ENCODE assay signal across 20 cellular contexts in the genomic region with DNA sequence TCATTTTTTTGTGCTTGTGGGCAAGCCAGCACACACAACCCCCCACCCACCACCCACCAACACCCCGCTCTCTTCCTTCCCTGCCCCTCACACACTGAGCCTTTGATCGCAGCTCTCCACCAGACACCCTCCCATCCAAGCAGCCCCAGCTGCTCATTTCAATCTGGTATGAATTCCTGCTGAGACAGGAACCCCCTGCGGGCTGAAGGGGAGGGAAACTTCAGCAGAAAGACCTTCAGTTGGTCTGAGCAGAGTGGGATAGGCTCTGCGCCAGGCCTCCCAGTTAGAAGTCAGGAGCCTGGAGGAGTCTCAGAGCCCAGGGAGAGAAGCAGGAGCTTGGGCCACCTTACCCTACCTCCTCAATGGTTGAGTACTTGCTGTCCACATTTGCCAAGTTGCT. TPM values are rescaled to one million over a fixed set of nuclear protein-coding genes. Genes with fewer than 3 reads are reported as not detected.
DNase-seq lines count a peak whose midpoint lies in the region; ATAC-seq, FAIRE-seq and TF ChIP-seq lines count a peak whose summit lies in the region.
"Had no signal": no experiment of that assay in that cellular context is flagged by ENCODE, and none has a peak within 500 bp of the region (broad histone marks: within the 10 kb centered on the region; RNA-seq: fewer than 3 reads in every experiment).

No MANE protein-coding gene starts in this region.

- H3K9me3 ChIP-seq in iPS-15b (ENCODE audit: control insufficient read depth, insufficient read depth, low read length): no peaks in the 10 kb centered on the region
- no peaks in the 10 kb centered on the region for H3K9me3 ChIP-seq in pancreas

- H3K4me1 Mint-ChIP-seq in HFFc6 (ENCODE audit: low read depth) (peaks cover 28% of the 10 kb centered on the region), WTC11 (peaks cover 41% of the 10 kb centered on the region)

- FAIRE-seq in pancreas (lab: Jason Lieb, UNC): no peak
- FAIRE-seq: kidney had no signal

- H3K36me3 ChIP-seq in iPS-15b (ENCODE audit: control insufficient read depth, insufficient read depth, low read length): no peaks in the 10 kb centered on the region
- no peaks in the 10 kb centered on the region for H3K36me3 ChIP-seq in pancreas

- H3K27ac Mint-ChIP-seq in HFFc6 (peak overlapping the region; percentile 19; the same call in 1 of the 2 replicates), WTC11 (peak overlapping the region; percentile 13)
- H3K27ac Mint-ChIP-seq: activated CD8-positive, alpha-beta T cell treated with anti-CD3 and anti-CD28 coated beads for 36 hours had no signal

- H3K27me3 ChIP-seq in iPS-15b (ENCODE audit: control insufficient read depth, insufficient read depth, low read length): peaks cover 32% of the 10 kb centered on the region
- H3K27me3 ChIP-seq in pancreas: no peaks in the 10 kb centered on the region

- H3K27me3 Mint-ChIP-seq in HFFc6 (ENCODE audit: insufficient read depth) (no peaks in the 10 kb centered on the region), WTC11 (ENCODE audit: low read depth) (peaks cover 32% of the 10 kb centered on the region)

- whole genome bisulfite sequencing in pancreas, 2 donors: 85 to 88% methylated on average over 4 of the region's 4 CpGs

- H3K4me3 ChIP-seq in iPS-15b (ENCODE audit: low read depth, low read length): peak overlapping the region; percentile 12
- H3K4me3 ChIP-seq in pancreas: no peak overlapping the region
- H3K4me3 ChIP-seq: GM23248 had no signal

- no peak overlapping the region for H3K4me3 Mint-ChIP-seq in HFFc6
- H3K4me3 Mint-ChIP-seq in WTC11: no peak overlapping the region; the same call in 1 of the 2 replicates
- H3K4me3 Mint-ChIP-seq: activated CD8-positive, alpha-beta T cell treated with anti-CD3 and anti-CD28 coated beads for 36 hours; activated T-helper 17 cell treated with anti-CD3 and anti-CD28 coated beads, Interleukin-2, amount 50 U/mL, for 72 hours had no signal

- H3K9me3 Mint-ChIP-seq in HFFc6: no peaks in the 10 kb centered on the region
- H3K9me3 Mint-ChIP-seq in WTC11: no peaks in the 10 kb centered on the region
- H3K9me3 Mint-ChIP-seq: activated CD8-positive, alpha-beta T cell treated with anti-CD3 and anti-CD28 coated beads for 36 hours; activated T-helper 17 cell treated with anti-CD3 and anti-CD28 coated beads, Interleukin-2, amount 50 U/mL, for 72 hours had no signal

- POLR2A ChIA-PET in WTC11 (lab: Charles Lee): interaction anchor here (0.7 to 4.5 kb wide), 3 partner anchors 11 to 19 kb away, joined by 4 to 17 read pairs (median 4); partner anchors contain the start of gene PCDHGC4

- H3K36me3 Mint-ChIP-seq in HFFc6 (ENCODE audit: low read depth) (peaks cover 7% of the 10 kb centered on the region), WTC11 (peaks cover 12% of the 10 kb centered on the region)

- no peak for DNase-seq in HFFc6
- DNase-seq in WTC11 (ENCODE audit: low spot score): peak; percentile 54
- DNase-seq in posterior vena cava (ENCODE audit: low spot score): peak; percentile 57
- no peak for DNase-seq in pancreas
- no peak for DNase-seq in NCI-H1092 (lab: John Stamatoyannopoulos, UW)
- no peak for DNase-seq in Right ventricle myocardium superior
- DNase-seq: activated CD8-positive, alpha-beta T cell treated with anti-CD3 and anti-CD28 coated beads for 36 hours; amniotic stem cell; GM23248; kidney; NCI-H187; NCI-H774; SIG-M5; stimulated activated naive CD8-positive, alpha-beta T cell treated with anti-CD3 and anti-CD28 coated beads, Interleukin-15, Interleukin-2, amounts not matched to agents 100 U/mL and 50 U/mL, for 24 hours had no signal

- CTCF ChIA-PET in WTC11 (lab: Charles Lee): interaction anchor here (0.8 to 6.8 kb wide), 14 partner anchors 10 to 340 kb away, joined by 3 to 113 read pairs (median 10); partner anchors contain the start of genes PCDHB15, PCDHGA10, PCDHGA11 and PCDHGA12

- ATAC-seq in WTC11 (peak; percentile 42), pancreas (no peak), GM19463 (IDR thresholded peaks at IDR 0.05; ENCODE audit: unreplicated experiment) (no peak), Right ventricle myocardium superior (ENCODE audit: poor library complexity) (no peak)
- ATAC-seq: activated CD8-positive, alpha-beta T cell treated with anti-CD3 and anti-CD28 coated beads for 36 hours; activated T-helper 17 cell treated with anti-CD3 and anti-CD28 coated beads, Interleukin-2, amount 50 U/mL, for 72 hours; right cardiac atrium; stimulated activated naive CD8-positive, alpha-beta T cell treated with anti-CD3 and anti-CD28 coated beads, Interleukin-15, Interleukin-2, amounts not matched to agents 100 U/mL and 50 U/mL, for 24 hours had no signal

- H3K4me1 ChIP-seq in iPS-15b (ENCODE audit: control insufficient read depth, insufficient read depth, low read length) (peaks cover 19% of the 10 kb centered on the region), pancreas (no peaks in the 10 kb centered on the region)

- intact Hi-C loops in posterior vena cava (cut with DNase I) (no loop called here), pancreas (cut with DNase I) (no loop called here), Right ventricle myocardium superior (cut with DNase I) (no loop called here)

- no peak overlapping the region for H3K27ac ChIP-seq in pancreas
- H3K27ac ChIP-seq: C4-2B, GM23248 had no signal

- TF ChIP-seq CTCF in HFFc6 (IDR thresholded peaks at IDR 0.05): no peak
- TF ChIP-seq CTCF in WTC11 (IDR thresholded peaks at IDR 0.05): no peak
- TF ChIP-seq CTCF in pancreas (IDR thresholded peaks at IDR 0.05): no peak

- no peak overlapping the region for H3K9ac ChIP-seq in iPS-15b (ENCODE audit: low read depth, low read length)
- H3K9ac ChIP-seq: GM23248 had no signal

TF ChIP-seq in WTC11, 78 proteins besides CTCF, POLR2A, EP300 and RAD21 (continues in another document):
- TF ChIP-seq ZNF232 (CRISPR knock-in tag; IDR thresholded peaks at IDR 0.05) (no peak), ZNF281 (CRISPR knock-in tag; IDR thresholded peaks at IDR 0.05) (no peak)
- TF ChIP-seq, protein P1, sequence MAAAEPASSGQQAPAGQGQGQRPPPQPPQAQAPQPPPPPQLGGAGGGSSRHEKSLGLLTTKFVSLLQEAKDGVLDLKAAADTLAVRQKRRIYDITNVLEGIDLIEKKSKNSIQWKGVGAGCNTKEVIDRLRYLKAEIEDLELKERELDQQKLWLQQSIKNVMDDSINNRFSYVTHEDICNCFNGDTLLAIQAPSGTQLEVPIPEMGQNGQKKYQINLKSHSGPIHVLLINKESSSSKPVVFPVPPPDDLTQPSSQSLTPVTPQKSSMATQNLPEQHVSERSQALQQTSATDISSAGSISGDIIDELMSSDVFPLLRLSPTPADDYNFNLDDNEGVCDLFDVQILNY (CRISPR knock-in tag; IDR thresholded peaks at IDR 0.05): no peak
- TF ChIP-seq, protein P2, sequence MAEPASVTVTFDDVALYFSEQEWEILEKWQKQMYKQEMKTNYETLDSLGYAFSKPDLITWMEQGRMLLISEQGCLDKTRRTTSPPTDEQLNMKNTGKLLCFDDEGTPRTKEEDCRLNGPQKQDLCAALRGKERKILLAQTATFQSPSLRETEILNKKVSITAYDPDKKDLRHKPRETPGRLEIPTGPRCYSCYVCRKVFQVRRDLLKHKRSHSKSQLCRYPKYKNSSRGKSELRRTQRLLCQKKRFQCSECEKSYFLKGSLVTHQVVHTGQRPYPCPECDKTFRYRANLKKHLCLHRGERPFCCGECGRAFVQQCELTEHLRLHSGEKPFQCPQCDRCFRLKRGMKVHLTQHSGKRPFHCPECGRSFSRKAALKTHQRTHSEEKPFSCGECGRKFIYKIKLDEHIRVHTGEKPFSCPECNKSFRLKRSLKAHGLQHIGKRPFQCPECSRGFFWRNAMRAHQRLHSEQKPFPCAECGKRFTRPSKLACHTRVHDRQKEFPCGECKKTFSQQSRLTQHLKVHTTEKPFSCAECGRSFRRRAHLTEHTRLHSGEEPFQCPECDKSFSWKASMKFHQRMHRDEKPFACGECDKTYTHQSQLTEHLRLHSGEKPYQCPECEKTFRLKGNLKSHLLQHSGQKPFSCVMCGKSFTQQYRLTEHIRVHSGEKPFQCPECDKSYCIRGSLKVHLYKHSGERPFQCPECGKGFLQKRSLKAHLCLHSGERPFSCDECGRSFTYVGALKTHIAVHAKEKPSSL (CRISPR knock-in tag; conservative IDR thresholded peaks at IDR 0.05): no peak

RNA-seq across cellular contexts. Expression of gene PCDHGC5, which starts 7.2 kb away (rescaled TPM):
- total RNA-seq in HFFc6 (2021; fragmentation: NEBNext Ultra II Directional; extraction: Animal tissue kit (Norgen Biotek cat#: 25700)): 1 to 10 TPM; 2.3 to 5.7 (median 2.7) TPM
- 1.1 to 1.5 TPM (median 1.1 TPM) in 3 replicates for total RNA-seq in WTC11 (2021)
- 1 to 10 TPM; 2.3 to 2.6 TPM for total RNA-seq in posterior vena cava
- total RNA-seq in pancreas: under 1 TPM; 0.17 to 0.98 (median 0.76) TPM
- under 1 TPM; 0.09 to 0.61 TPM for polyA plus RNA-seq in pancreas
- 3.0 TPM for total RNA-seq in Right ventricle myocardium superior
- total RNA-seq: activated CD8-positive, alpha-beta T cell treated with anti-CD3 and anti-CD28 coated beads for 36 hours; activated T-helper 17 cell treated with anti-CD3 and anti-CD28 coated beads, Interleukin-2, amount 50 U/mL, for 72 hours had no signal

RNA-seq across cellular contexts. Expression of gene PCDHGC4, which starts 11.2 kb away (rescaled TPM):
- total RNA-seq in HFFc6 (2021; fragmentation: NEBNext Ultra II Directional; extraction: Animal tissue kit (Norgen Biotek cat#: 25700)): 1 to 10 TPM in 1 of 6 experiments, under 1 TPM in 5; 0.34 to 1.4 (median 0.62) TPM
- total RNA-seq in WTC11 (2021) (4.5 to 6.1 TPM (median 5.1 TPM) in 3 replicates), posterior vena cava (1 to 10 TPM; 2.0 to 2.9 TPM), pancreas (1 to 10 TPM in 3 of 6 donors, under 1 TPM in 3; 0.41 to 1.4 (median 0.91) TPM), Right ventricle myocardium superior (3.0 TPM)
- polyA plus RNA-seq in pancreas: under 1 TPM; 0.35 to 0.65 TPM
- total RNA-seq: activated CD8-positive, alpha-beta T cell treated with anti-CD3 and anti-CD28 coated beads for 36 hours; activated T-helper 17 cell treated with anti-CD3 and anti-CD28 coated beads, Interleukin-2, amount 50 U/mL, for 72 hours; G401 had no signal

RNA-seq across cellular contexts. Expression of gene PCDHGC3, which starts 20.3 kb away (rescaled TPM):
- 100 to 1,000 TPM; 126 to 150 (median 132) TPM for total RNA-seq in HFFc6 (2021; fragmentation: NEBNext Ultra II Directional; extraction: Animal tissue kit (Norgen Biotek cat#: 25700))
- total RNA-seq in WTC11 (2021): 28.1 to 29.4 TPM (median 29.1 TPM) in 3 replicates
- total RNA-seq in posterior vena cava: 10 to 100 TPM; 71.1 to 90.6 TPM
- total RNA-seq in pancreas: 10 to 100 TPM in 5 of 6 donors, 1 to 10 TPM in 1; 9.1 to 25.3 (median 16.7) TPM
- 10 to 100 TPM; 20.0 to 23.1 TPM for polyA plus RNA-seq in pancreas
- 17.1 TPM for total RNA-seq in Right ventricle myocardium superior
- total RNA-seq: activated CD8-positive, alpha-beta T cell treated with anti-CD3 and anti-CD28 coated beads for 36 hours had no signal

Comparison
In these comparisons a context has a peak if more than half of its experiments do, and no peak if none do; other contexts are left out.
1. DNase-seq: peak in WTC11 (single experiment) and posterior vena cava (single experiment); none in HFFc6 (single experiment), pancreas (0 of 6), NCI-H1092 (single experiment) and Right ventricle myocardium superior (single experiment).